Comparison of ENCODE assay signal across 8 cellular contexts in genomic region chr13:41222259-41222852, GRCh38. TPM values are rescaled to one million over a fixed set of nuclear protein-coding genes. Genes with fewer than 3 reads are reported as not detected.
DNase-seq lines count a peak whose midpoint lies in the region; ATAC-seq and TF ChIP-seq lines count a peak whose summit lies in the region.

No MANE protein-coding gene starts in this region.

- H3K36me3 Mint-ChIP-seq in activated CD4-positive, alpha-beta memory T cell treated with anti-CD3 and anti-CD28 coated beads, Interleukin-2, amount 10 ng/mL, durations not matched to agents 7 days and 5 days (ENCODE audit: low read depth) = peaks cover 3% of the 10 kb centered on the region
- H3K36me3 Mint-ChIP-seq in endothelial cell (ENCODE audit: low read depth, unreplicated experiment) = no peaks in the 10 kb centered on the region

- H3K9me3 Mint-ChIP-seq in activated CD4-positive, alpha-beta memory T cell treated with anti-CD3 and anti-CD28 coated beads, Interleukin-2, amount 10 ng/mL, durations not matched to agents 7 days and 5 days = no peaks in the 10 kb centered on the region
- no peaks in the 10 kb centered on the region for H3K9me3 Mint-ChIP-seq in endothelial cell (ENCODE audit: unreplicated experiment)

- CTCF ChIA-PET in activated CD4-positive, alpha-beta memory T cell treated with anti-CD3 and anti-CD28 coated beads, Interleukin-2, amount 10 ng/mL, durations not matched to agents 7 days and 5 days (lab: Charles Lee) = interaction anchor here (0.6 to 1.2 kb wide), 12 partner anchors 10 to 728 kb away, joined by 3 to 11 read pairs (median 4); partner anchors contain the start of genes KBTBD7 and WBP4

- peaks cover 2% of the 10 kb centered on the region for H3K4me1 Mint-ChIP-seq in activated CD4-positive, alpha-beta memory T cell treated with anti-CD3 and anti-CD28 coated beads, Interleukin-2, amount 10 ng/mL, durations not matched to agents 7 days and 5 days
- H3K4me1 Mint-ChIP-seq in endothelial cell (ENCODE audit: unreplicated experiment) = no peaks in the 10 kb centered on the region

- POLR2A ChIA-PET in activated CD4-positive, alpha-beta memory T cell treated with anti-CD3 and anti-CD28 coated beads, Interleukin-2, amount 10 ng/mL, durations not matched to agents 7 days and 5 days (lab: Charles Lee) = no interaction called here

- DNase-seq in SIG-M5 treated with dmso at 0.1 percent for 504 hours (lab: John Stamatoyannopoulos, UW; ENCODE audit: unreplicated experiment) (peak; percentile 71), SIG-M5 (lab: John Stamatoyannopoulos, UW) (no peak), NCI-H526 treated with DMSO at 0.1 percent for 48 hours (lab: John Stamatoyannopoulos, UW) (peak; percentile 73), endothelial cell (ENCODE audit: low spot score) (peak; percentile 59), middle frontal gyrus (ENCODE audit: extremely low spot score, low spot score) (peak; percentile 24), superior temporal gyrus (ENCODE audit: extremely low spot score) (peak; percentile 81)
- DNase-seq in activated CD4-positive, alpha-beta memory T cell treated with anti-CD3 and anti-CD28 coated beads, Interleukin-2, amount 10 ng/mL, durations not matched to agents 7 days and 5 days = peak; percentile 52

- peak; percentile 80 for ATAC-seq in HG02885 (IDR thresholded peaks at IDR 0.05; ENCODE audit: poor library complexity, unreplicated experiment)

- peak; percentile 77 for TF ChIP-seq CTCF in endothelial cell (IDR thresholded peaks at IDR 0.05; ENCODE audit: unreplicated experiment)

- no peaks in the 10 kb centered on the region for H3K27me3 Mint-ChIP-seq in activated CD4-positive, alpha-beta memory T cell treated with anti-CD3 and anti-CD28 coated beads, Interleukin-2, amount 10 ng/mL, durations not matched to agents 7 days and 5 days
- peaks cover 2% of the 10 kb centered on the region for H3K27me3 Mint-ChIP-seq in endothelial cell (ENCODE audit: unreplicated experiment)

- no peak overlapping the region for H3K27ac Mint-ChIP-seq in activated CD4-positive, alpha-beta memory T cell treated with anti-CD3 and anti-CD28 coated beads, Interleukin-2, amount 10 ng/mL, durations not matched to agents 7 days and 5 days
- no peak overlapping the region for H3K27ac Mint-ChIP-seq in endothelial cell (ENCODE audit: unreplicated experiment)

- H3K4me3 Mint-ChIP-seq in activated CD4-positive, alpha-beta memory T cell treated with anti-CD3 and anti-CD28 coated beads, Interleukin-2, amount 10 ng/mL, durations not matched to agents 7 days and 5 days = no peak overlapping the region
- H3K4me3 Mint-ChIP-seq in endothelial cell (ENCODE audit: unreplicated experiment) = no peak overlapping the region

RNA-seq across cellular contexts. Expression of gene KBTBD7, which starts 28.0 kb away (rescaled TPM):
- 1 to 10 TPM; 8.1 to 8.4 TPM for total RNA-seq in activated CD4-positive, alpha-beta memory T cell treated with anti-CD3 and anti-CD28 coated beads, Interleukin-2, amount 10 ng/mL, durations not matched to agents 7 days and 5 days
- 9.0 TPM for total RNA-seq in endothelial cell (ENCODE audit: unreplicated experiment)

RNA-seq across cellular contexts. Expression of gene MTRF1, which starts 41.0 kb away (rescaled TPM):
- 10 to 100 TPM; 17.9 to 20.0 TPM for total RNA-seq in activated CD4-positive, alpha-beta memory T cell treated with anti-CD3 and anti-CD28 coated beads, Interleukin-2, amount 10 ng/mL, durations not matched to agents 7 days and 5 days
- total RNA-seq in endothelial cell (ENCODE audit: unreplicated experiment) = 10.1 TPM
